ENCODE assay signal across 26 cellular contexts in genomic region chr6:151682922-151683321, GRCh38.
"Had no signal": no experiment of that assay in that cellular context is flagged by ENCODE, and none has a peak within 500 bp of the region (broad histone marks: within the 10 kb centered on the region; RNA-seq: fewer than 3 reads in every experiment).

No MANE protein-coding gene starts in this region.

- FAIRE-seq: endometrium, keratinocyte had no signal

- H3K9ac ChIP-seq: neural progenitor cell, parathyroid adenoma had no signal

- H3K4me2 ChIP-seq: neural progenitor cell had no signal

- H3K79me2 ChIP-seq: parathyroid adenoma had no signal

- H3K4me3 Mint-ChIP-seq: nephron; neural progenitor cell; stimulated activated effector memory CD8-positive, alpha-beta T cell treated with anti-CD3 and anti-CD28 coated beads, Interleukin-12 subunit alpha, Interleukin-12 subunit beta, amount 100 ng/mL, for 72 hours; type B pancreatic cell had no signal

- H2AFZ ChIP-seq: neural progenitor cell, parathyroid adenoma had no signal

- H3K27ac ChIP-seq: coronary artery, gastrocnemius medialis, neural progenitor cell, parathyroid adenoma, right atrium auricular region, sigmoid colon, stomach, testis, tibial artery had no signal

- H3K4me3 ChIP-seq: coronary artery, gastrocnemius medialis, neural progenitor cell, right atrium auricular region, sigmoid colon, stomach, testis, tibial artery had no signal

- DNase-seq: dermis blood vessel endothelial cell; effector memory CD4-positive, alpha-beta T cell; foreskin fibroblast; gastrocnemius medialis; head of caudate nucleus; mesenchymal stem cell; midbrain; naive thymus-derived CD4-positive, alpha-beta T cell; sigmoid colon; stimulated activated CD4-positive, alpha-beta T cell treated with anti-CD3 and anti-CD28 coated beads, Interleukin-2, amount 100 ng/mL, for 24 hours; stimulated activated CD4-positive, alpha-beta T cell treated with anti-CD3 and anti-CD28 coated beads, Interleukin-4, amount 100 ng/mL, for 24 hours; stimulated activated naive CD4-positive, alpha-beta T cell treated with Interleukin-2 at 50 U/mL for 16 hours; stomach; substantia nigra; testis; tibial artery had no signal

- H3K36me3 Mint-ChIP-seq: naive thymus-derived CD4-positive, alpha-beta T cell; neural progenitor cell; stimulated activated effector memory CD8-positive, alpha-beta T cell treated with anti-CD3 and anti-CD28 coated beads, Interleukin-12 subunit alpha, Interleukin-12 subunit beta, amount 100 ng/mL, for 72 hours; type B pancreatic cell had no signal

- H3K4me1 Mint-ChIP-seq: nephron, neural progenitor cell had no signal

- H3K36me3 ChIP-seq: gastrocnemius medialis, neural progenitor cell, right atrium auricular region, sigmoid colon, stomach, tibial artery had no signal

- ATAC-seq: gastrocnemius medialis; naive thymus-derived CD4-positive, alpha-beta T cell; stimulated activated effector memory CD8-positive, alpha-beta T cell treated with anti-CD3 and anti-CD28 coated beads, Interleukin-12 subunit alpha, Interleukin-12 subunit beta, amount 100 ng/mL, for 72 hours had no signal

- H3K27me3 Mint-ChIP-seq: type B pancreatic cell had no signal

- H3K9me3 ChIP-seq: gastrocnemius medialis, right atrium auricular region, sigmoid colon, stomach, testis, tibial artery had no signal

- H3K27me3 ChIP-seq: gastrocnemius medialis, neural progenitor cell, right atrium auricular region, sigmoid colon, stomach, testis, tibial artery had no signal

- H3K4me1 ChIP-seq: neural progenitor cell, parathyroid adenoma, right atrium auricular region, sigmoid colon, testis had no signal

- H3K9me3 Mint-ChIP-seq: naive thymus-derived CD4-positive, alpha-beta T cell; nephron; neural progenitor cell; stimulated activated effector memory CD8-positive, alpha-beta T cell treated with anti-CD3 and anti-CD28 coated beads, Interleukin-12 subunit alpha, Interleukin-12 subunit beta, amount 100 ng/mL, for 72 hours; type B pancreatic cell had no signal

- H3K27ac Mint-ChIP-seq: nephron; neural progenitor cell; progenitor cell of endocrine pancreas; stimulated activated effector memory CD8-positive, alpha-beta T cell treated with anti-CD3 and anti-CD28 coated beads, Interleukin-12 subunit alpha, Interleukin-12 subunit beta, amount 100 ng/mL, for 72 hours; type B pancreatic cell had no signal
